9 cellular contexts compared by ENCODE assay signal in the genomic region with DNA sequence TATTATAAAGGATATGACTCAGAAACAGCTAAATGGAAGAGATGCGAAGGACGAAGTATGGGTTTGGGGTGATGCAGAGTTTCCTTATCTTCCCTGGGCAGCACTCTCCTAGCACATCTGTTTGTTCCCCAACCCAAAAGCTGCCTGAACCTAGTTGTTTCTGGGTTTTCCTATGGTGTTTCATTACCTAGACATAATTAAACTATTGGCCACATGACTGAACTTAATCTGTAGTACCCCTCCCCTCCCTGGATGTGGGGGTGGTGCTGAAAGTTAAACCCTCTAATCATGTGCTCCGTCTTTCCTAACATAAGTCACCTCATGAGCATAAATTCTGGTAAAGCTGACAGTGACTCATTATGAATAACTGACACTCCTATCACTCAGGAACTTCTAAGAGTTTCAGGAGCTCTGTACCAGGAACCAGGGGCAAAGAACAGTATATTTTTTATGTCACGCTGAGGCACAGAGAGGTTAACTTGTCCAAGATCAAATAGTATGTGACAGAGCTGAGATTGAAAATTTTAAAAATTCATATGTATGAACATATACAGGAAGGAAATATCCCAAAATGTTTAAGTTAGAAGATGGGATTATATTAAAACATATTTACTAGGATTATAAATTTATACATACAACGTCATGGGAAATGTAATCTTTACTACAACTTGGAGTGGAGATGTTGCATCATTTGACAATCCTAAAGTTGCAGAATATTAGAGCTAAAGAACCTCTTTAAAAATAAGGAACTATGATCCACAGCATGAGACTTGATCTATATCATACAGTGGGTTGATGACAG. TPM values are rescaled to one million over a fixed set of nuclear protein-coding genes. Genes with fewer than 3 reads are reported as not detected.
DNase-seq lines count a peak whose midpoint lies in the region; ATAC-seq, FAIRE-seq and TF ChIP-seq lines count a peak whose summit lies in the region.
"Had no signal": no experiment of that assay in that cellular context is flagged by ENCODE, and none has a peak within 500 bp of the region (broad histone marks: within the 10 kb centered on the region; RNA-seq: fewer than 3 reads in every experiment).

No MANE protein-coding gene starts in this region.

- H3K27me3 Mint-ChIP-seq in activated naive CD8-positive, alpha-beta T cell: peaks cover 18% of the 10 kb centered on the region

- ATAC-seq in left lobe of liver (no peak), HG03378 (IDR thresholded peaks at IDR 0.05; ENCODE audit: unreplicated experiment) (no peak)

- FAIRE-seq in GM12892 (lab: Jason Lieb, UNC): no peak

- peak overlapping the region; percentile 82 for H3K27ac Mint-ChIP-seq in activated naive CD8-positive, alpha-beta T cell

- TF ChIP-seq EP300 in tibial nerve (IDR thresholded peaks at IDR 0.05): no peak

- peaks cover 6% of the 10 kb centered on the region for H3K36me3 Mint-ChIP-seq in activated naive CD8-positive, alpha-beta T cell

- H3K4me3 Mint-ChIP-seq in activated naive CD8-positive, alpha-beta T cell: no peak overlapping the region

- 80 to 85% methylated on average over 5 of the region's 5 CpGs for WGBS in tibial nerve, 2 donors

- TF ChIP-seq CTCF in tibial nerve (IDR thresholded peaks at IDR 0.05): no peak

- H3K9me3 ChIP-seq in tibial nerve: no peaks in the 10 kb centered on the region

- H3K4me1 ChIP-seq in tibial nerve: peaks cover 0 to 8% (median 2%) of the 10 kb centered on the region in 4 donors

- peak; percentile 94 for DNase-seq in COLO829 (ENCODE audit: low spot score)
- peak; percentile 52 for DNase-seq in NCI-H69 (lab: John Stamatoyannopoulos, UW)
- DNase-seq in renal cortical epithelial cell (ENCODE audit: low read depth): peak; percentile 95
- no peak for DNase-seq in tibial nerve (ENCODE audit: low spot score in 2 of 2)
- no peak for DNase-seq in GM12892 (ENCODE audit: insufficient read length)
- DNase-seq in left lobe of liver (ENCODE audit: low spot score): no peak
- DNase-seq: Right ventricle myocardium superior had no signal

- H3K36me3 ChIP-seq in tibial nerve: no peaks in the 10 kb centered on the region

- no peak overlapping the region for H3K27ac ChIP-seq in tibial nerve

- no peaks in the 10 kb centered on the region for H3K9me3 Mint-ChIP-seq in activated naive CD8-positive, alpha-beta T cell (ENCODE audit: low read depth)

- H3K4me3 ChIP-seq in tibial nerve: no peak overlapping the region

- H3K4me1 Mint-ChIP-seq in activated naive CD8-positive, alpha-beta T cell (ENCODE audit: low read depth): peaks cover 29% of the 10 kb centered on the region

- TF ChIP-seq POLR2A in tibial nerve (IDR thresholded peaks at IDR 0.05) (no peak), GM12892 (IDR thresholded peaks at IDR 0.05; ENCODE audit: low read depth, low read length) (no peak)

- H3K27me3 ChIP-seq in tibial nerve: peaks cover 0 to 18% of the 10 kb centered on the region in 2 donors

RNA-seq across cellular contexts. Expression of gene STRIP2, which starts 4.8 kb away (rescaled TPM):
- 2.3 and 3.8 TPM in 2 replicates for total RNA-seq in renal cortical epithelial cell
- under 1 TPM; 0.30 to 0.44 (median 0.41) TPM for total RNA-seq in tibial nerve
- 3.0 TPM for polyA plus RNA-seq in GM12892 (2012; ENCODE audit: missing spikeins)
- 0.96 TPM for total RNA-seq in left lobe of liver

Comparison
In these comparisons a context has a peak if more than half of its experiments do, and no peak if none do; other contexts are left out.
1. DNase-seq: peak in COLO829 (single experiment), NCI-H69 (single experiment) and renal cortical epithelial cell (single experiment); none in tibial nerve (0 of 2), GM12892 (single experiment) and left lobe of liver (single experiment).